ENCODE assay signal across 27 cellular contexts in genomic region chr6:3186974-3187382, GRCh38. TPM values are rescaled to one million over a fixed set of nuclear protein-coding genes. Genes with fewer than 3 reads are reported as not detected.
"Had no signal": no experiment of that assay in that cellular context is flagged by ENCODE, and none has a peak within 500 bp of the region (broad histone marks: within the 10 kb centered on the region; RNA-seq: fewer than 3 reads in every experiment).

No MANE protein-coding gene starts in this region.

- FAIRE-seq: endometrium, urothelium cell line had no signal

- H3K9me3 ChIP-seq: body of pancreas, colonic mucosa, gastroesophageal sphincter, left ventricle myocardium inferior, mucosa of descending colon, neutrophil, thoracic aorta had no signal

- H3K36me3 ChIP-seq: colonic mucosa, gastroesophageal sphincter, left ventricle myocardium inferior, neutrophil, thoracic aorta had no signal

- DNase-seq: activated CD4-positive, alpha-beta T cell treated with anti-CD3 and anti-CD28 coated beads, Interleukin-2, amount 10 ng/mL, durations not matched to agents 7 days and 5 days; activated CD8-positive, alpha-beta T cell treated with anti-CD3 and anti-CD28 coated beads for 36 hours; activated naive CD4-positive, alpha-beta T cell; activated T-cell treated with anti-CD3 and anti-CD28 coated beads, Interleukin-2, amount 50 U/mL, for 4 hours; aorta; body of pancreas; cerebellar nuclear complex; colonic mucosa; effector CD8-positive, alpha-beta T cell; islet precursor cell; left ventricle myocardium inferior; mucosa of descending colon; stimulated activated CD4-positive, alpha-beta T cell treated with anti-CD3 and anti-CD28 coated beads, Interleukin-12 subunit alpha, Interleukin-12 subunit beta, amount 100 ng/mL, for 4 hours; stimulated activated CD4-positive, alpha-beta T cell treated with anti-CD3 and anti-CD28 coated beads, Interleukin-4, amount 100 ng/mL, for 1 hour; T1000; WERI-Rb-1 had no signal

- H3K27ac ChIP-seq: body of pancreas, colonic mucosa, gastroesophageal sphincter, hepatocyte, left ventricle myocardium inferior, neutrophil, skin epidermis, thoracic aorta, WERI-Rb-1 had no signal

- H3K79me2 ChIP-seq: hepatocyte had no signal

- ATAC-seq: activated CD4-positive, CD25-positive, alpha-beta regulatory T cell treated with anti-CD3 and anti-CD28 coated beads, Interleukin-2, amount 50 U/mL, for 24 hours; activated CD8-positive, alpha-beta T cell treated with anti-CD3 and anti-CD28 coated beads for 36 hours; activated T-cell treated with anti-CD3 and anti-CD28 coated beads, Interleukin-2, amount 50 U/mL, for 4 hours; activated T-helper 17 cell treated with anti-CD3 and anti-CD28 coated beads, Interleukin-2, amount 50 U/mL, for 72 hours; body of pancreas; gastroesophageal sphincter; mucosa of descending colon; sciatic nerve had no signal

- H3K4me2 ChIP-seq: hepatocyte had no signal

- H3K27me3 ChIP-seq: body of pancreas, colonic mucosa, gastroesophageal sphincter, hepatocyte had no signal

- H3K4me3 ChIP-seq: body of pancreas, colonic mucosa, gastroesophageal sphincter, hepatocyte, left ventricle myocardium inferior, lung, mucosa of descending colon, skin epidermis, thoracic aorta had no signal

- H3K4me1 ChIP-seq: body of pancreas, colonic mucosa, gastroesophageal sphincter, left ventricle myocardium inferior had no signal

- H2AFZ ChIP-seq: hepatocyte had no signal

RNA-seq across cellular contexts. Expression of gene TUBB2B, which starts 40.5 kb away (rescaled TPM):
- total RNA-seq: activated CD4-positive, alpha-beta T cell treated with anti-CD3 and anti-CD28 coated beads, Interleukin-2, amount 10 ng/mL, durations not matched to agents 7 days and 5 days had no signal
